In the genomic region with DNA sequence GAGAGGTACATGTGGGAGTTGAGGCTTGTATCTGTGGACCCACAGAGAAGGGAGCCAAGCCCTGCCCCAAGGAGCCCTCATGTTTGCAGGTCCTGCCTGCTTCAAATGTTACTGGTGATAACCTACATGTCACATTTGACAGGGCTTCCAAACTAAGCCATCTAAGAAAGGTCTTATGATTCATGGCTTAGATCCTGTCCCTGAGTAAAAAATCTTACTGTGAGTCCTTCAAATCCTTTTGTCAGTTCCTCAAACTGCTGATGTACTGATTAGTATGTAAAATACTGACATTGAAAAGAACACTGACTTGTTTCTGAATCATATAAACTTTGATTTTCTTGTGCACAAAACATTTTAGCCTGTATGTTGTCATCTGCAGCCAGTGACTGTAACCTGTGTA, we compare ENCODE assay signal across 8 cellular contexts. TPM values are rescaled to one million over a fixed set of nuclear protein-coding genes. Genes with fewer than 3 reads are reported as not detected.
DNase-seq lines count a peak whose midpoint lies in the region; ATAC-seq, FAIRE-seq and TF ChIP-seq lines count a peak whose summit lies in the region.

No MANE protein-coding gene starts in this region.

- peak overlapping the region; percentile 24 for H3K4ac ChIP-seq in H1 (replicated peaks; ENCODE audit: insufficient read length, low read depth, low read length)

- H3K4me1 ChIP-seq in OCI-LY3 (ENCODE audit: low read length) (peaks cover 23% of the 10 kb centered on the region), H1 (replicated peaks in 1 of 4; ENCODE audit: control insufficient read depth in 3 of 4, insufficient read depth in 4 of 4, low read length in 3 of 4) (peaks cover 10 to 32% (median 14%) of the 10 kb centered on the region in 4 experiments)

- H3K18ac ChIP-seq in H1 (ENCODE audit: extremely low read depth, low read length) = no peak overlapping the region

- FAIRE-seq in GM12892 (lab: Jason Lieb, UNC) = peak; percentile 82
- FAIRE-seq in H1 (lab: Jason Lieb, UNC) = no peak
- FAIRE-seq in GM12891 (lab: Jason Lieb, UNC) = no peak

- peak overlapping the region; percentile 11 for H4K91ac ChIP-seq in H1 (replicated peaks; ENCODE audit: insufficient read length, low read length)

- peak overlapping the region; percentile 96; the same call in 1 of the 2 replicates for H2BK5ac ChIP-seq in H1 (ENCODE audit: low read depth, low read length)

- H2BK15ac ChIP-seq in H1 (ENCODE audit: low read length) = peak overlapping the region; percentile 90; the same call in 1 of the 2 replicates

- no peak overlapping the region for H3K14ac ChIP-seq in H1 (ENCODE audit: insufficient read length)

- no peak for TF ChIP-seq CTCF in OCI-LY3 (IDR thresholded peaks at IDR 0.05; ENCODE audit: low read depth, low read length)
- no peak for TF ChIP-seq CTCF in H1 (IDR thresholded peaks at IDR 0.05; ENCODE audit: control extremely low read depth in 1 of 3, insufficient read depth in 1 of 3, low read depth in 1 of 3, low read length in 3 of 3)
- no peak for TF ChIP-seq CTCF in progenitor cell of endocrine pancreas (IDR thresholded peaks at IDR 0.05; ENCODE audit: unreplicated experiment)

- no peak overlapping the region for H4K5ac ChIP-seq in H1 (ENCODE audit: insufficient read length, low read depth, low read length)

- H3K23me2 ChIP-seq in H1 (ENCODE audit: low read depth, low read length) = peaks cover 17% of the 10 kb centered on the region

- H3K9me3 ChIP-seq in OCI-LY3 (ENCODE audit: insufficient read depth, low read length) (no peaks in the 10 kb centered on the region), H1 (ENCODE audit: insufficient read depth in 2 of 2, low read depth in 1 of 2, low read length in 1 of 2) (peaks cover 0 to 3% of the 10 kb centered on the region in 2 experiments; a peak in 2 of 4 replicates)

- H3K4me3 ChIP-seq in OCI-LY3 (ENCODE audit: low read length) (peak overlapping the region; percentile 80), H1 (ENCODE audit: extremely low read depth in 1 of 4, insufficient read depth in 2 of 4, low read depth in 3 of 4, low read length in 4 of 4) (peak overlapping the region; percentile 77 to 96 (median 86); a peak in 7 of 8 replicates)

- no peaks in the 10 kb centered on the region for H3K36me3 Mint-ChIP-seq in progenitor cell of endocrine pancreas (ENCODE audit: insufficient read depth)

- H3K27me3 ChIP-seq in OCI-LY3 (ENCODE audit: low read depth, low read length) (no peaks in the 10 kb centered on the region), H1 (replicated peaks in 1 of 4; ENCODE audit: control insufficient read depth in 3 of 4, extremely low read depth in 1 of 4, insufficient read depth in 3 of 4, low read length in 3 of 4) (no peaks in the 10 kb centered on the region)

- peaks cover 39% of the 10 kb centered on the region for H3K79me2 ChIP-seq in OCI-LY3 (ENCODE audit: low read length)
- H3K79me2 ChIP-seq in H1 (ENCODE audit: control insufficient read depth in 1 of 2, insufficient read depth in 2 of 2, low read length in 2 of 2) = peaks cover 29 to 60% of the 10 kb centered on the region in 2 experiments

- H3K9me3 Mint-ChIP-seq in progenitor cell of endocrine pancreas (ENCODE audit: low read depth) = no peaks in the 10 kb centered on the region

- peak overlapping the region; percentile 9; the same call in 1 of the 2 replicates for H2AK5ac ChIP-seq in H1 (ENCODE audit: low read depth, low read length)

- H2AFZ ChIP-seq in OCI-LY3 (ENCODE audit: low read depth, low read length) = peak overlapping the region; percentile 89
- H2AFZ ChIP-seq in H1 (ENCODE audit: low read length) = no peak overlapping the region

- no peak overlapping the region for H3K56ac ChIP-seq in H1 (replicated peaks; ENCODE audit: insufficient read length, low read depth, low read length)

- TF ChIP-seq EP300 in H1 (IDR thresholded peaks at IDR 0.05; ENCODE audit: borderline replicate concordance in 1 of 2, low read depth in 2 of 2, low read length in 2 of 2) = no peak

- intact Hi-C loops in head of caudate nucleus (cut with DNase I) = no loop called here
- intact Hi-C loops in posterior vena cava (cut with DNase I) = no loop called here

- peak overlapping the region; percentile 93 for H3K4me2 ChIP-seq in OCI-LY3 (ENCODE audit: low read length)
- H3K4me2 ChIP-seq in H1 (ENCODE audit: insufficient read depth in 1 of 2, low read depth in 2 of 2, low read length in 2 of 2) = peak overlapping the region; percentile 96 to 97

- H4K20me1 ChIP-seq in OCI-LY3 (ENCODE audit: insufficient read depth, low read length) (peaks cover 20% of the 10 kb centered on the region), H1 (replicated peaks in 1 of 2; ENCODE audit: control insufficient read depth in 1 of 2, insufficient read depth in 2 of 2, low read length in 2 of 2) (peaks cover 13 to 23% of the 10 kb centered on the region in 2 experiments)

- H3K27me3 Mint-ChIP-seq in progenitor cell of endocrine pancreas = no peaks in the 10 kb centered on the region

- POLR2A ChIA-PET in H1 (lab: Charles Lee; ENCODE audit: partially characterized antibody) = interaction anchor here (1.1 to 2.8 kb wide), 10 partner anchors 8 to 379 kb away, joined by 3 to 32 read pairs (median 3); partner anchors contain the start of gene HEPHL1

- ATAC-seq in HG03469 (IDR thresholded peaks at IDR 0.05; ENCODE audit: unreplicated experiment) = no peak

- CTCF ChIA-PET in H1 (lab: Charles Lee; ENCODE audit: partially characterized antibody) = interaction anchor here (0.8 to 2.9 kb wide), 10 partner anchors 9 to 529 kb away, joined by 3 to 12 read pairs (median 4); no protein-coding TSS in a partner anchor

- peak overlapping the region; percentile 75; the same call in 1 of the 2 replicates for H2BK12ac ChIP-seq in H1 (ENCODE audit: low read depth, low read length)

- no peak for TF ChIP-seq RAD21 in H1 (IDR thresholded peaks at IDR 0.05 in 1 of 2, conservative IDR thresholded peaks at IDR 0.05 in 1 of 2; ENCODE audit: low read depth in 2 of 2, low read length in 2 of 2)

- H3K9ac ChIP-seq in OCI-LY3 (ENCODE audit: low read length) = peak overlapping the region; percentile 88
- peak overlapping the region in 2 of 4 experiments; percentile 65 to 95; a peak in 1 of 7 replicates for H3K9ac ChIP-seq in H1 (replicated peaks in 1 of 4; ENCODE audit: extremely low read depth in 1 of 4, low read depth in 3 of 4, low read length in 3 of 4)

- H3K4me1 Mint-ChIP-seq in progenitor cell of endocrine pancreas (ENCODE audit: low read depth) = peaks cover 13% of the 10 kb centered on the region

- no peak overlapping the region for H3K23ac ChIP-seq in H1 (ENCODE audit: insufficient read length)

- H3K79me1 ChIP-seq in H1 (ENCODE audit: low read depth, low read length) = peaks cover 9% of the 10 kb centered on the region

- H3K4me3 Mint-ChIP-seq in progenitor cell of endocrine pancreas (ENCODE audit: low read depth) = no peak overlapping the region

- 0 out of 2 replicates have a peak overlapping the region, but pooled peaks have one; percentile 21 for H2BK20ac ChIP-seq in H1 (ENCODE audit: low read length)

- H4K8ac ChIP-seq in H1 (ENCODE audit: extremely low read depth, insufficient read depth, low read length) = peak overlapping the region; percentile 39; the same call in 1 of the 2 replicates

- no peak for TF ChIP-seq POLR2A in GM12892 (IDR thresholded peaks at IDR 0.05; ENCODE audit: low read depth, low read length)
- TF ChIP-seq POLR2A in H1 (IDR thresholded peaks at IDR 0.05; ENCODE audit: control extremely low read depth in 1 of 2, low read depth in 2 of 2, low read length in 2 of 2) = no peak; a peak in 1 of 3 replicates
- TF ChIP-seq POLR2A in GM12891 (IDR thresholded peaks at IDR 0.05; ENCODE audit: low read depth, low read length) = no peak

- H2BK120ac ChIP-seq in H1 (replicated peaks; ENCODE audit: low read depth, low read length) = peak overlapping the region; percentile 12

- no peaks in the 10 kb centered on the region for H3K36me3 ChIP-seq in OCI-LY3 (replicated peaks; ENCODE audit: low read depth, low read length)
- H3K36me3 ChIP-seq in H1 (ENCODE audit: control insufficient read depth in 2 of 4, insufficient read depth in 4 of 4, low read length in 3 of 4) = 0 out of 8 replicates have a peak, but pooled peaks cover 0 to 4% (median 0%) of the 10 kb centered on the region in 4 experiments

- H3K27ac Mint-ChIP-seq in progenitor cell of endocrine pancreas = peak overlapping the region; percentile 100

- DNase-seq in GM12892 (ENCODE audit: insufficient read length) = no peak
- DNase-seq in H1 (ENCODE audit: low read depth in 1 of 2, low spot score in 2 of 2) = no peak
- no peak for DNase-seq in progenitor cell of endocrine pancreas (ENCODE audit: low spot score, unreplicated experiment)
- no peak for DNase-seq in GM12891 (ENCODE audit: insufficient read length, low spot score)
- no peak for DNase-seq in head of caudate nucleus
- DNase-seq in posterior vena cava (ENCODE audit: low spot score) = no peak

- H3K27ac ChIP-seq in OCI-LY3 (ENCODE audit: low read length) = no peak overlapping the region
- H3K27ac ChIP-seq in H1 (ENCODE audit: low read depth, low read length) = no peak overlapping the region

TF ChIP-seq in H1, 55 proteins besides CTCF, POLR2A, EP300 and RAD21 (continues in another document):
- TF ChIP-seq CBX5 (IDR thresholded peaks at IDR 0.05; ENCODE audit: low read depth, low read length) = no peak
- no peak for TF ChIP-seq TBP (IDR thresholded peaks at IDR 0.05; ENCODE audit: low read depth, low read length)
- no peak for TF ChIP-seq JUN (IDR thresholded peaks at IDR 0.05; ENCODE audit: low read depth, low read length)
- TF ChIP-seq CEBPB (IDR thresholded peaks at IDR 0.05; ENCODE audit: low read depth, low read length) = no peak
- no peak for TF ChIP-seq BACH1 (IDR thresholded peaks at IDR 0.05; ENCODE audit: low read length)

TF ChIP-seq in GM12891, 5 proteins besides CTCF, POLR2A, EP300 and RAD21:
- TF ChIP-seq TAF1 (IDR thresholded peaks at IDR 0.05; ENCODE audit: low read depth, low read length) (no peak), POLR2AphosphoS5 (IDR thresholded peaks at IDR 0.05; ENCODE audit: low read depth, low read length) (no peak), POU2F2 (IDR thresholded peaks at IDR 0.05; ENCODE audit: low read depth, low read length) (no peak), PAX5 (IDR thresholded peaks at IDR 0.05; ENCODE audit: insufficient read depth, low read length, severe bottlenecking) (no peak), SPI1 (IDR thresholded peaks at IDR 0.05; ENCODE audit: low read depth, low read length) (no peak)

RNA-seq across cellular contexts. Expression of gene PANX1, which starts 1.0 kb away (rescaled TPM):
- 9.6 TPM for polyA plus RNA-seq in GM12892 (2012; ENCODE audit: missing spikeins)
- 34.5 and 35.2 TPM in 2 replicates for total RNA-seq in H1 (2021; fragmentation: NEBNext Ultra II Directional; extraction: Animal tissue kit (Norgen Biotek cat#: 25700))
- polyA plus RNA-seq in H1 (2011; rRNA removed) = 15.4 and 15.9 TPM in 2 replicates
- 18.1 TPM for polyA plus RNA-seq in H1 (2011; cell fraction: cytosol; rRNA removed)
- 18.9 TPM for polyA plus RNA-seq in H1 (2011; cell fraction: nucleus; rRNA removed)
- polyA plus RNA-seq in H1 (2012, experiment 1 of 2) = 19.1 to 29.2 TPM (median 24.7 TPM) in 4 replicates
- polyA plus RNA-seq in H1 (2012, experiment 2 of 2) = 7.6 TPM
- 25.2 TPM for polyA plus RNA-seq in H1 (2013, experiment 1 of 2)
- polyA plus RNA-seq in H1 (2013, experiment 2 of 2) = 29.7 TPM
- polyA minus RNA-seq in H1 (2011; rRNA and poly(A)+ RNA removed) = 69.0 and 96.8 TPM in 2 replicates
- 35.2 TPM for polyA minus RNA-seq in H1 (2011; cell fraction: cytosol; rRNA and poly(A)+ RNA removed)
- polyA minus RNA-seq in H1 (2011; cell fraction: nucleus; rRNA and poly(A)+ RNA removed) = 62.2 TPM
- total RNA-seq in progenitor cell of endocrine pancreas (31.9 and 32.3 TPM in 2 replicates), posterior vena cava (10 to 100 TPM; 20.2 to 45.3 TPM)
- 6.0 TPM for polyA plus RNA-seq in GM12891 (2012; ENCODE audit: low read depth, missing spikeins)
